In genomic region chr9:73081979-73082657, GRCh38 we compare ENCODE assay signal across 8 cellular contexts.
DNase-seq lines count a peak whose midpoint lies in the region; TF ChIP-seq lines count a peak whose summit lies in the region.

No MANE protein-coding gene starts in this region.

- no peak overlapping the region for H4K8ac ChIP-seq in neuronal stem cell (ENCODE audit: low read depth, low read length)

- no peak overlapping the region for H3K4ac ChIP-seq in neuronal stem cell (ENCODE audit: low read length)

- H2AFZ ChIP-seq in neuronal stem cell (ENCODE audit: low read length), result no peak overlapping the region

- intact Hi-C loops in esophagus muscularis mucosa (cut with DNase I), result loop anchor here (2.0 to 5.0 kb wide), 3 partner anchors 60 to 225 kb away; no protein-coding TSS in a partner anchor

- no peaks in the 10 kb centered on the region for H3K9me3 ChIP-seq in esophagus muscularis mucosa
- no peaks in the 10 kb centered on the region for H3K9me3 ChIP-seq in neuronal stem cell (replicated peaks in 1 of 2; ENCODE audit: control insufficient read depth in 2 of 2, insufficient read depth in 1 of 2, low read depth in 1 of 2, low read length in 2 of 2)

- WGBS in esophagus muscularis mucosa, result 82% methylated on average over 2 of the region's 2 CpGs
- no CpG with 5 or more reads among the region's 2 CpGs for WGBS in neuronal stem cell (ENCODE audit: extremely low coverage in 2 of 2, insufficient read length in 2 of 2, insufficient replicate concordance in 1 of 2), 2 donors

- no peak overlapping the region for H4K91ac ChIP-seq in neuronal stem cell (ENCODE audit: low read depth, low read length, poor library complexity)

- no peak overlapping the region for H3K14ac ChIP-seq in neuronal stem cell (ENCODE audit: low read length)

- peak; percentile 59 for DNase-seq in HT1080 (ENCODE audit: low read depth)
- peak; percentile 27 for DNase-seq in RPMI8226
- no peak for DNase-seq in esophagus muscularis mucosa (ENCODE audit: extremely low spot score)
- DNase-seq in neuronal stem cell (ENCODE audit: low spot score), result peak; percentile 15
- DNase-seq in activated CD4-positive, alpha-beta T cell treated with anti-CD3 and anti-CD28 coated beads, Interleukin-2, amount 50 U/mL, for 1 hour, result no peak
- no peak for DNase-seq in stimulated activated CD4-positive, alpha-beta T cell treated with anti-CD3 and anti-CD28 coated beads, Interleukin-4, amount 100 ng/mL, for 1 hour

- no peaks in the 10 kb centered on the region for H3K79me1 ChIP-seq in neuronal stem cell (ENCODE audit: low read depth, low read length)

- H3K4me3 ChIP-seq in esophagus muscularis mucosa (no peak overlapping the region), neuronal stem cell (ENCODE audit: low read length in 2 of 2) (no peak overlapping the region)

- H3K36me3 ChIP-seq in esophagus muscularis mucosa, result no peaks in the 10 kb centered on the region
- H3K36me3 ChIP-seq in neuronal stem cell (replicated peaks in 1 of 2; ENCODE audit: control insufficient read depth in 2 of 2, insufficient read depth in 2 of 2, low read length in 2 of 2), result no peaks in the 10 kb centered on the region

- no peak overlapping the region for H2BK15ac ChIP-seq in neuronal stem cell (ENCODE audit: low read length)

- no peak overlapping the region for H2BK5ac ChIP-seq in neuronal stem cell (ENCODE audit: low read length)

- TF ChIP-seq CTCF in 22Rv1 (IDR thresholded peaks at IDR 0.05), result peak; percentile 91
- TF ChIP-seq CTCF in GM12872 (IDR thresholded peaks at IDR 0.05; ENCODE audit: insufficient read depth, low read depth, low read length), result peak; percentile 81
- TF ChIP-seq CTCF in esophagus muscularis mucosa (IDR thresholded peaks at IDR 0.05), result peak; percentile 84 to 87 (median 85)

- H3K27me3 ChIP-seq in esophagus muscularis mucosa (no peaks in the 10 kb centered on the region), neuronal stem cell (ENCODE audit: control insufficient read depth in 3 of 3, insufficient read depth in 3 of 3, low read depth in 1 of 3, low read length in 3 of 3) (peaks cover 0 to 5% (median 0%) of the 10 kb centered on the region in 3 experiments)

- no peak overlapping the region for H3K9ac ChIP-seq in neuronal stem cell (ENCODE audit: low read depth, low read length, poor library complexity)

- no peak for TF ChIP-seq POLR2A in esophagus muscularis mucosa (IDR thresholded peaks at IDR 0.05; ENCODE audit: low read depth)

- peaks cover 0 to 44% (median 37%) of the 10 kb centered on the region in 4 donors for H3K4me1 ChIP-seq in esophagus muscularis mucosa
- peaks cover 0 to 5% of the 10 kb centered on the region in 2 donors for H3K4me1 ChIP-seq in neuronal stem cell (ENCODE audit: control insufficient read depth in 2 of 2, insufficient read depth in 1 of 2, low read depth in 1 of 2, low read length in 2 of 2)

- H2BK12ac ChIP-seq in neuronal stem cell (ENCODE audit: low read length), result no peak overlapping the region

- H2AK5ac ChIP-seq in neuronal stem cell (ENCODE audit: low read depth, low read length), result no peak overlapping the region

- H3K4me2 ChIP-seq in neuronal stem cell (ENCODE audit: insufficient read depth, low read length, poor library complexity, severe bottlenecking), result no peak overlapping the region

- H3K23ac ChIP-seq in neuronal stem cell (ENCODE audit: low read depth, low read length, poor library complexity), result no peak overlapping the region

- H3K27ac ChIP-seq in 22Rv1, result no peak overlapping the region
- H3K27ac ChIP-seq in esophagus muscularis mucosa (replicated peaks in 1 of 4), result no peak overlapping the region
- H3K27ac ChIP-seq in neuronal stem cell (replicated peaks; ENCODE audit: low read length), result no peak overlapping the region

- no peak for TF ChIP-seq EP300 in esophagus muscularis mucosa (IDR thresholded peaks at IDR 0.05)

- H2BK120ac ChIP-seq in neuronal stem cell (ENCODE audit: low read depth, low read length), result no peak overlapping the region

- no peak overlapping the region for H3K18ac ChIP-seq in neuronal stem cell (ENCODE audit: low read length)

Comparison
In these comparisons a context has a peak if more than half of its experiments do, and no peak if none do; other contexts are left out.
1. DNase-seq: peak in HT1080 (single experiment), RPMI8226 (single experiment) and neuronal stem cell (single experiment); none in esophagus muscularis mucosa (single experiment), activated CD4-positive, alpha-beta T cell treated with anti-CD3 and anti-CD28 coated beads, Interleukin-2, amount 50 U/mL, for 1 hour (single experiment) and stimulated activated CD4-positive, alpha-beta T cell treated with anti-CD3 and anti-CD28 coated beads, Interleukin-4, amount 100 ng/mL, for 1 hour (single experiment).
2. Peak in every context shown above with its lines, with median percentiles within 50 percentile points of each other: CTCF ChIP-seq.